26 cellular contexts compared by ENCODE assay signal in the genomic region with DNA sequence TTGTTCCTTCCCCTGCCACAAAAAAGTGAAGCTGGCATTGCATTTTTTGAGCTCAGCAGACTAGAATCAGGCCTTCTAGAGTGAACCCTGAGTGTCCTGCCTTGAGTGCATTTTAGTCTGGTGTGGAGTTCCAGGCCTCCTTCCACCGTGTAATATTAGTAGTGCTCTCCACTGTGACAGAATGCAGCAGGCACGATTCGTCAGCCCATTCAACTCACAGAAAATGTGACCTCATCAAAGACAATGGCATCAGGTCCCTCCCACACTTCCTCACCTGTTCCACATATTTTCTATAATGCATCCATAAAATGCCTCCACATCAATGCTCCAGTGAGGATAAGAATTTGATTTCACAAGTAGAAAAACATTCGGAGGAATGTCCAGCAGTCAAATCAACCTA.
"Had no signal": no experiment of that assay in that cellular context is flagged by ENCODE, and none has a peak within 500 bp of the region (broad histone marks: within the 10 kb centered on the region; RNA-seq: fewer than 3 reads in every experiment).

No MANE protein-coding gene starts in this region.

- H3K36me3 Mint-ChIP-seq: activated naive CD8-positive, alpha-beta T cell treated with anti-CD3 and anti-CD28 coated beads, Interleukin-2, amount 10 ng/mL, durations not matched to agents 7 days and 5 days; brain; immature natural killer cell; natural killer cell had no signal

- DNase-seq: activated CD4-positive, alpha-beta T cell treated with anti-CD3 and anti-CD28 coated beads for 4 hours; activated CD4-positive, alpha-beta T cell treated with anti-CD3 and anti-CD28 coated beads, Interleukin-2, amount 50 U/mL, for 4 hours; activated effector memory CD4-positive, alpha-beta T cell treated with anti-CD3 and anti-CD28 coated beads, Interleukin-2, amount 50 U/mL, for 16 hours; activated naive CD4-positive, alpha-beta T cell treated with anti-CD3 and anti-CD28 coated beads for 36 hours; activated naive CD8-positive, alpha-beta T cell treated with anti-CD3 and anti-CD28 coated beads, Interleukin-2, amount 10 ng/mL, durations not matched to agents 7 days and 5 days; activated T-cell treated with anti-CD3 and anti-CD28 coated beads for 4 hours; effector memory CD8-positive, alpha-beta T cell; erythroblast; hippocampal formation; immature natural killer cell; kidney; left lung; lower lobe of right lung; mesenchymal stem cell; natural killer cell; right cardiac atrium; stimulated activated CD4-positive, alpha-beta T cell treated with anti-CD3 and anti-CD28 coated beads, Interleukin-2, amount 100 ng/mL, for 48 hours; stimulated activated naive CD8-positive, alpha-beta T cell treated with anti-CD3 and anti-CD28 coated beads, Interleukin-15, Interleukin-2, amounts not matched to agents 100 U/mL and 50 U/mL, for 24 hours had no signal

- H3K27me3 ChIP-seq: ascending aorta, gastroesophageal sphincter, left lung had no signal

- H3K36me3 ChIP-seq: ascending aorta, gastroesophageal sphincter, left lung, lower lobe of right lung, thoracic aorta had no signal

- H3K9me3 Mint-ChIP-seq: activated naive CD4-positive, alpha-beta T cell treated with anti-CD3 and anti-CD28 coated beads for 36 hours; activated naive CD8-positive, alpha-beta T cell treated with anti-CD3 and anti-CD28 coated beads, Interleukin-2, amount 10 ng/mL, durations not matched to agents 7 days and 5 days; brain; effector memory CD8-positive, alpha-beta T cell; immature natural killer cell; natural killer cell had no signal

- H3K27me3 Mint-ChIP-seq: activated naive CD8-positive, alpha-beta T cell treated with anti-CD3 and anti-CD28 coated beads, Interleukin-2, amount 10 ng/mL, durations not matched to agents 7 days and 5 days had no signal

- H3K4me1 ChIP-seq: left lung, lower lobe of right lung had no signal

- H3K9me3 ChIP-seq: ascending aorta, gastroesophageal sphincter, left lung, lower lobe of right lung, thoracic aorta had no signal

- FAIRE-seq: kidney, TTC549, urothelium cell line had no signal

- ATAC-seq: effector memory CD8-positive, alpha-beta T cell; gastroesophageal sphincter; left lung; lower lobe of right lung; natural killer cell; right cardiac atrium; stimulated activated naive CD8-positive, alpha-beta T cell treated with anti-CD3 and anti-CD28 coated beads, Interleukin-15, Interleukin-2, amounts not matched to agents 100 U/mL and 50 U/mL, for 24 hours had no signal

- H3K4me1 Mint-ChIP-seq: activated naive CD8-positive, alpha-beta T cell treated with anti-CD3 and anti-CD28 coated beads, Interleukin-2, amount 10 ng/mL, durations not matched to agents 7 days and 5 days; immature natural killer cell; natural killer cell had no signal

- H3K4me3 Mint-ChIP-seq: activated naive CD4-positive, alpha-beta T cell treated with anti-CD3 and anti-CD28 coated beads for 36 hours; activated naive CD8-positive, alpha-beta T cell treated with anti-CD3 and anti-CD28 coated beads, Interleukin-2, amount 10 ng/mL, durations not matched to agents 7 days and 5 days; brain; effector memory CD8-positive, alpha-beta T cell; immature natural killer cell; natural killer cell had no signal

- H3K27ac ChIP-seq: ascending aorta, coronary artery, gastroesophageal sphincter, left lung, lower lobe of right lung, thoracic aorta, VCaP had no signal

- H3K4me3 ChIP-seq: ascending aorta, coronary artery, gastroesophageal sphincter, left lung, lower lobe of right lung, thoracic aorta had no signal
